Comparison of ENCODE assay signal across 11 cellular contexts in genomic region chr6:108850669-108851467, GRCh38. TPM values are rescaled to one million over a fixed set of nuclear protein-coding genes. Genes with fewer than 3 reads are reported as not detected.
A peak's percentile ranks its signal among the peaks of the same experiment; 100 is the strongest.
DNase-seq lines count a peak whose midpoint lies in the region; ATAC-seq and TF ChIP-seq lines count a peak whose summit lies in the region.
"Had no signal": no experiment of that assay in that cellular context is flagged by ENCODE, and none has a peak within 500 bp of the region (broad histone marks: within the 10 kb centered on the region; RNA-seq: fewer than 3 reads in every experiment).

No MANE protein-coding gene starts in this region.

- peaks cover 19 to 24% of the 10 kb centered on the region in 2 donors for H3K36me3 Mint-ChIP-seq in CD14-positive monocyte
- peaks cover 6% of the 10 kb centered on the region for H3K36me3 Mint-ChIP-seq in natural killer cell treated with Interleukin-12 subunit alpha and Interleukin-12 subunit beta and Interleukin-15 and Interleukin-18, amount 100 ng/mL, for 72 hours

- H3K4me1 Mint-ChIP-seq in CD14-positive monocyte = peaks cover 47% of the 10 kb centered on the region
- H3K4me1 Mint-ChIP-seq in natural killer cell treated with Interleukin-12 subunit alpha and Interleukin-12 subunit beta and Interleukin-15 and Interleukin-18, amount 100 ng/mL, for 72 hours (ENCODE audit: low read depth in 2 of 2) = peaks cover 19 to 26% of the 10 kb centered on the region in 2 donors

- intact Hi-C loops in CD14-positive monocyte (cut with micrococcal nuclease) = no loop called here
- intact Hi-C loops in Right ventricle myocardium superior (cut with DNase I) = no loop called here

- peak overlapping the region; percentile 43 to 79 for H3K4me3 Mint-ChIP-seq in CD14-positive monocyte
- H3K4me3 Mint-ChIP-seq in natural killer cell treated with Interleukin-12 subunit alpha and Interleukin-12 subunit beta and Interleukin-15 and Interleukin-18, amount 100 ng/mL, for 72 hours = peak overlapping the region; percentile 5

- TF ChIP-seq CTCF in CD14-positive monocyte (IDR thresholded peaks at IDR 0.05) = no peak

- DNase-seq in CD14-positive monocyte (ENCODE audit: low spot score) (no peak), SK-MEL-5 (ENCODE audit: low read depth, low spot score) (peak; percentile 78), Right ventricle myocardium superior (peak; percentile 66), kidney tubule cell (ENCODE audit: low spot score) (no peak), DMS114 treated with DMSO at 0.1 percent for 48 hours (lab: John Stamatoyannopoulos, UW; ENCODE audit: unreplicated experiment) (no peak), GM19240 (ENCODE audit: insufficient read length, low spot score) (no peak), NCI-H2029 treated with DMSO at 0.1 percent for 48 hours (lab: John Stamatoyannopoulos, UW) (no peak)
- no peak for DNase-seq in natural killer cell treated with Interleukin-12 subunit alpha and Interleukin-12 subunit beta and Interleukin-15 and Interleukin-18, amount 100 ng/mL, for 72 hours (ENCODE audit: low spot score)
- DNase-seq: cortex of kidney, NCI-H1436 treated with DMSO at 0.1 percent for 48 hours, NCI-H774 had no signal

- H3K27ac Mint-ChIP-seq in CD14-positive monocyte = peak overlapping the region; percentile 86 to 97 (median 93)
- H3K27ac Mint-ChIP-seq in natural killer cell treated with Interleukin-12 subunit alpha and Interleukin-12 subunit beta and Interleukin-15 and Interleukin-18, amount 100 ng/mL, for 72 hours = no peak overlapping the region

- peaks cover 0 to 3% (median 0%) of the 10 kb centered on the region in 7 donors for H3K9me3 Mint-ChIP-seq in CD14-positive monocyte
- no peaks in the 10 kb centered on the region for H3K9me3 Mint-ChIP-seq in natural killer cell treated with Interleukin-12 subunit alpha and Interleukin-12 subunit beta and Interleukin-15 and Interleukin-18, amount 100 ng/mL, for 72 hours

- in situ Hi-C loops in SK-MEL-5 (cut with HindIII; ENCODE audit: low pct_unique_long_range_greater_than_20kb, low sequenced_read_pairs) = no loop called here

- peak; percentile 28 for ATAC-seq in Right ventricle myocardium superior (ENCODE audit: poor library complexity)
- ATAC-seq in natural killer cell treated with Interleukin-12 subunit alpha and Interleukin-12 subunit beta and Interleukin-15 and Interleukin-18, amount 100 ng/mL, for 72 hours = no peak

- no peaks in the 10 kb centered on the region for H3K27me3 Mint-ChIP-seq in CD14-positive monocyte (ENCODE audit: low read depth in 3 of 3)
- no peaks in the 10 kb centered on the region for H3K27me3 Mint-ChIP-seq in natural killer cell treated with Interleukin-12 subunit alpha and Interleukin-12 subunit beta and Interleukin-15 and Interleukin-18, amount 100 ng/mL, for 72 hours

RNA-seq across cellular contexts. Expression of gene ARMC2, which starts 2.6 kb away (rescaled TPM):
- polyA plus RNA-seq in CD14-positive monocyte = 1 to 10 TPM; 1.7 to 3.5 TPM
- total RNA-seq in SK-MEL-5 (2014; rRNA removed; shearing (Covaris generic)) = 2.6 and 3.4 TPM in 2 replicates
- polyA plus RNA-seq in SK-MEL-5 (2015; cell fraction: cytosol; rRNA removed) = 1.5 and 3.0 TPM in 2 replicates
- polyA plus RNA-seq in SK-MEL-5 (2015; cell fraction: nucleus; rRNA removed) = 4.5 and 8.0 TPM in 2 replicates
- total RNA-seq in Right ventricle myocardium superior = 9.5 TPM
- 1 to 10 TPM in 1 of 2 donors, under 1 TPM in 1; 0.83 to 5.4 TPM for total RNA-seq in natural killer cell treated with Interleukin-12 subunit alpha and Interleukin-12 subunit beta and Interleukin-15 and Interleukin-18, amount 100 ng/mL, for 72 hours

Comparison
In these comparisons a context has a peak if more than half of its experiments do, and no peak if none do; other contexts are left out.
1. DNase-seq: peak in SK-MEL-5 (single experiment) and Right ventricle myocardium superior (single experiment); none in CD14-positive monocyte (single experiment), natural killer cell treated with Interleukin-12 subunit alpha and Interleukin-12 subunit beta and Interleukin-15 and Interleukin-18, amount 100 ng/mL, for 72 hours (single experiment), kidney tubule cell (single experiment), DMS114 treated with DMSO at 0.1 percent for 48 hours (single experiment), GM19240 (single experiment) and NCI-H2029 treated with DMSO at 0.1 percent for 48 hours (single experiment).
2. H3K27ac Mint-ChIP-seq: peak in CD14-positive monocyte (7 of 7); none in natural killer cell treated with Interleukin-12 subunit alpha and Interleukin-12 subunit beta and Interleukin-15 and Interleukin-18, amount 100 ng/mL, for 72 hours (0 of 2).